Comparison of ENCODE assay signal across 12 cellular contexts in genomic region chr3:177642482-177643163, GRCh38.
A peak's percentile ranks its signal among the peaks of the same experiment; 100 is the strongest.
DNase-seq lines count a peak whose midpoint lies in the region; ATAC-seq lines count a peak whose summit lies in the region.
"Had no signal": no experiment of that assay in that cellular context is flagged by ENCODE, and none has a peak within 500 bp of the region (broad histone marks: within the 10 kb centered on the region; RNA-seq: fewer than 3 reads in every experiment).

No MANE protein-coding gene starts in this region.

- peak; percentile 22 for DNase-seq in activated CD4-positive, alpha-beta T cell treated with anti-CD3 and anti-CD28 coated beads for 36 hours
- no peak for DNase-seq in activated CD4-positive, alpha-beta T cell treated with anti-CD3 and anti-CD28 coated beads for 4 hours
- peak; percentile 27 to 70 for DNase-seq in SHP77 (lab: John Stamatoyannopoulos, UW)
- DNase-seq in head of caudate nucleus = peak in 35 of 42 donors; percentile 7 to 70 (median 42)
- DNase-seq in stimulated activated naive B cell treated with anti-CD40 and anti-IgM and Interleukin-4, amounts not matched to agents 10 μg/mL and 1 μg/mL and 100 μg/mL, for 72 hours = no peak
- no peak for DNase-seq in NCI-H748 treated with DMSO at 0.1 percent for 48 hours (lab: John Stamatoyannopoulos, UW)
- DNase-seq in stimulated activated CD4-positive, alpha-beta T cell treated with anti-CD3 and anti-CD28 coated beads, Interleukin-2, amount 100 ng/mL, for 48 hours = no peak
- no peak for DNase-seq in NCI-H69 (lab: John Stamatoyannopoulos, UW)
- DNase-seq: DMS79, MV-4-11, nephron progenitor cell had no signal

- peaks cover 61% of the 10 kb centered on the region for H3K4me1 Mint-ChIP-seq in activated CD4-positive, alpha-beta T cell treated with anti-CD3 and anti-CD28 coated beads for 36 hours
- H3K4me1 Mint-ChIP-seq in stimulated activated naive B cell treated with anti-CD40 and anti-IgM and Interleukin-4, amounts not matched to agents 10 μg/mL and 1 μg/mL and 100 μg/mL, for 72 hours = peaks cover 23 to 45% of the 10 kb centered on the region in 2 donors

- H3K4me3 Mint-ChIP-seq in activated CD4-positive, alpha-beta T cell treated with anti-CD3 and anti-CD28 coated beads for 36 hours = no peak overlapping the region
- no peak overlapping the region for H3K4me3 Mint-ChIP-seq in stimulated activated naive B cell treated with anti-CD40 and anti-IgM and Interleukin-4, amounts not matched to agents 10 μg/mL and 1 μg/mL and 100 μg/mL, for 72 hours
- H3K4me3 Mint-ChIP-seq: nephron progenitor cell; stimulated activated memory B cell treated with anti-CD40 and anti-IgM and Interleukin-4, amounts not matched to agents 10 μg/mL and 1 μg/mL and 100 μg/mL, for 72 hours had no signal

- H3K9me3 Mint-ChIP-seq in activated CD4-positive, alpha-beta T cell treated with anti-CD3 and anti-CD28 coated beads for 36 hours (ENCODE audit: low read depth) = no peaks in the 10 kb centered on the region
- peaks cover 0 to 7% of the 10 kb centered on the region in 2 donors for H3K9me3 Mint-ChIP-seq in stimulated activated naive B cell treated with anti-CD40 and anti-IgM and Interleukin-4, amounts not matched to agents 10 μg/mL and 1 μg/mL and 100 μg/mL, for 72 hours
- H3K9me3 Mint-ChIP-seq: stimulated activated memory B cell treated with anti-CD40 and anti-IgM and Interleukin-4, amounts not matched to agents 10 μg/mL and 1 μg/mL and 100 μg/mL, for 72 hours had no signal

- POLR2A ChIA-PET in activated CD4-positive, alpha-beta T cell treated with anti-CD3 and anti-CD28 coated beads for 36 hours (lab: Charles Lee) = no interaction called here

- peak overlapping the region; percentile 32 for H3K27ac Mint-ChIP-seq in activated CD4-positive, alpha-beta T cell treated with anti-CD3 and anti-CD28 coated beads for 36 hours
- no peak overlapping the region for H3K27ac Mint-ChIP-seq in stimulated activated naive B cell treated with anti-CD40 and anti-IgM and Interleukin-4, amounts not matched to agents 10 μg/mL and 1 μg/mL and 100 μg/mL, for 72 hours
- H3K27ac Mint-ChIP-seq: nephron progenitor cell; stimulated activated memory B cell treated with anti-CD40 and anti-IgM and Interleukin-4, amounts not matched to agents 10 μg/mL and 1 μg/mL and 100 μg/mL, for 72 hours had no signal

- H3K27me3 Mint-ChIP-seq in activated CD4-positive, alpha-beta T cell treated with anti-CD3 and anti-CD28 coated beads for 36 hours = no peaks in the 10 kb centered on the region
- no peaks in the 10 kb centered on the region for H3K27me3 Mint-ChIP-seq in stimulated activated naive B cell treated with anti-CD40 and anti-IgM and Interleukin-4, amounts not matched to agents 10 μg/mL and 1 μg/mL and 100 μg/mL, for 72 hours
- H3K27me3 Mint-ChIP-seq: stimulated activated memory B cell treated with anti-CD40 and anti-IgM and Interleukin-4, amounts not matched to agents 10 μg/mL and 1 μg/mL and 100 μg/mL, for 72 hours had no signal

- H3K36me3 Mint-ChIP-seq in activated CD4-positive, alpha-beta T cell treated with anti-CD3 and anti-CD28 coated beads for 36 hours (ENCODE audit: low read depth) = peaks cover 2% of the 10 kb centered on the region
- H3K36me3 Mint-ChIP-seq in stimulated activated naive B cell treated with anti-CD40 and anti-IgM and Interleukin-4, amounts not matched to agents 10 μg/mL and 1 μg/mL and 100 μg/mL, for 72 hours = peaks cover 0 to 4% of the 10 kb centered on the region in 2 donors
- H3K36me3 Mint-ChIP-seq: stimulated activated memory B cell treated with anti-CD40 and anti-IgM and Interleukin-4, amounts not matched to agents 10 μg/mL and 1 μg/mL and 100 μg/mL, for 72 hours had no signal

- CTCF ChIA-PET in activated CD4-positive, alpha-beta T cell treated with anti-CD3 and anti-CD28 coated beads for 36 hours (lab: Charles Lee) = interaction anchor here (1.8 kb wide), 1 partner anchor 10 kb away, joined by 3 read pairs; no protein-coding TSS in a partner anchor

- peak; percentile 62 for ATAC-seq in activated CD4-positive, alpha-beta T cell treated with anti-CD3 and anti-CD28 coated beads for 36 hours
- peak; percentile 34 to 56 for ATAC-seq in stimulated activated naive B cell treated with anti-CD40 and anti-IgM and Interleukin-4, amounts not matched to agents 10 μg/mL and 1 μg/mL and 100 μg/mL, for 72 hours (replicated peaks)
- ATAC-seq: stimulated activated memory B cell treated with anti-CD40 and anti-IgM and Interleukin-4, amounts not matched to agents 10 μg/mL and 1 μg/mL and 100 μg/mL, for 72 hours had no signal

- intact Hi-C loops in activated CD4-positive, alpha-beta T cell treated with anti-CD3 and anti-CD28 coated beads for 36 hours (cut with DNase I, micrococcal nuclease) = no loop called here
- intact Hi-C loops in head of caudate nucleus (cut with DNase I) = no loop called here

Comparison
In these comparisons a context has a peak if more than half of its experiments do, and no peak if none do; other contexts are left out.
1. DNase-seq: peak in activated CD4-positive, alpha-beta T cell treated with anti-CD3 and anti-CD28 coated beads for 36 hours (single experiment), SHP77 (2 of 2) and head of caudate nucleus (35 of 42); none in activated CD4-positive, alpha-beta T cell treated with anti-CD3 and anti-CD28 coated beads for 4 hours (0 of 2), stimulated activated naive B cell treated with anti-CD40 and anti-IgM and Interleukin-4, amounts not matched to agents 10 μg/mL and 1 μg/mL and 100 μg/mL, for 72 hours (single experiment), NCI-H748 treated with DMSO at 0.1 percent for 48 hours (single experiment), stimulated activated CD4-positive, alpha-beta T cell treated with anti-CD3 and anti-CD28 coated beads, Interleukin-2, amount 100 ng/mL, for 48 hours (0 of 2) and NCI-H69 (single experiment).